Comparison of ENCODE assay signal across 1 cellular context in the genomic region with DNA sequence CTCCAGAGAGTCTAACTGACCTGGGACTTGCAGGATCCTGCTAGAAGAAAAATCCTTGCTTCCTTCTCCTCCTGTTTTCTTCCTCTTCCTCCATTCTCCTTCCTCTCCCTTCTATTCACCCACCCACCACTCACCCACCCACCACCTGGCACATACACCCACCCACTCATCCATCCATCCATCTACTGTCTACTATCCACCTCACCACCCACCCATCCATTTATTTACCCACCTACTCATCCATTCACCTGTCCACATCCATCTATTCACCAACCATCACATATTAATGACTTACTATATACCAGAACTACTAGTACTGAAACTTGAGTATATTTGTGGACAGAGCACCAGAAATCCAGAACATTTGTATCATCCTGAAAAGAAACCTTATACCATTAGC.
TF ChIP-seq lines count a peak whose summit lies in the region.

No MANE protein-coding gene starts in this region.

TF ChIP-seq in H1, 55 proteins besides CTCF, POLR2A, EP300 and RAD21:
- no peak for TF ChIP-seq MAX (IDR thresholded peaks at IDR 0.05)
- TF ChIP-seq RFX5 (IDR thresholded peaks at IDR 0.05; ENCODE audit: borderline replicate concordance, low read depth, low read length), result no peak
- no peak for TF ChIP-seq JUN (IDR thresholded peaks at IDR 0.05; ENCODE audit: low read depth, low read length)
- no peak for TF ChIP-seq ZNF274 (IDR thresholded peaks at IDR 0.05; ENCODE audit: borderline replicate concordance, extremely low read depth, low read length)
